Comparison of ENCODE assay signal across 10 cellular contexts in the genomic region with DNA sequence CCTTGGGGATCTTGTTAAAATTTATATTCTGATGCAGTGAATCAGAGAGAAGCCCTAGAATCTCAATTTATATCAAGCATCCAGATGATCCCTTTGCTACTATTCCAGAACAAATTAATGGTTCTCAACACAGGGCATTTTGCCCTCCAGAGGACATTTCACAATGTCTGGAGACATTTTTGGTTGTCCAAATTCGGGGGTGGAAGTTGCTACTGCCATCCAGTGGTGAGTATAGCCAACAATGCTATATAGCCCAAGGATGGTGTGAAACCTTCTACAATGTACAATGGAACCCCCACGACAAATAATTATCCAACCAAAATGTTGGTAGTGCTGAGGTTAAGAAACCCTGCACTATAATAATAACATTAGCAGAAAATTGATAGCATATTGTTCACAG.
A peak's percentile ranks its signal among the peaks of the same experiment; 100 is the strongest.
DNase-seq lines count a peak whose midpoint lies in the region; ATAC-seq, FAIRE-seq and TF ChIP-seq lines count a peak whose summit lies in the region.
"Had no signal": no experiment of that assay in that cellular context is flagged by ENCODE, and none has a peak within 500 bp of the region (broad histone marks: within the 10 kb centered on the region; RNA-seq: fewer than 3 reads in every experiment).

No MANE protein-coding gene starts in this region.

- ATAC-seq in pancreas: no peak
- no peak for ATAC-seq in HG02852 (IDR thresholded peaks at IDR 0.05; ENCODE audit: unreplicated experiment)

- DNase-seq in AG09319 (ENCODE audit: extremely low read depth, low read depth): peak; percentile 5
- peak; percentile 79 for DNase-seq in GM23248
- DNase-seq in fibroblast of villous mesenchyme (ENCODE audit: low read depth): peak; percentile 0
- no peak for DNase-seq in pancreas
- DNase-seq in epidermal melanocyte (ENCODE audit: insufficient read length, low spot score): no peak
- no peak for DNase-seq in pons (ENCODE audit: low spot score)
- DNase-seq: naive B cell had no signal

- no peaks in the 10 kb centered on the region for H3K9me2 ChIP-seq in GM23248 (ENCODE audit: insufficient read depth)
- no peaks in the 10 kb centered on the region for H3K9me2 ChIP-seq in OCI-LY1 (ENCODE audit: low read depth, low read length)

- no peak overlapping the region for H3K4me2 ChIP-seq in GM23248 (ENCODE audit: unreplicated experiment)
- H3K4me2 ChIP-seq in OCI-LY1 (ENCODE audit: low read length): no peak overlapping the region

- no peak overlapping the region for H3K27ac ChIP-seq in GM23248
- H3K27ac ChIP-seq in OCI-LY1 (ENCODE audit: low read depth, low read length, poor library complexity, severe bottlenecking): no peak overlapping the region
- H3K27ac ChIP-seq in pancreas: no peak overlapping the region
- H3K27ac ChIP-seq: coronary artery had no signal

- H3K4me1 ChIP-seq in GM23248 (ENCODE audit: insufficient read depth) (0 out of 2 replicates have a peak, but pooled peaks cover 2% of the 10 kb centered on the region), OCI-LY1 (ENCODE audit: insufficient read depth, low read length, severe bottlenecking) (no peaks in the 10 kb centered on the region), pancreas (no peaks in the 10 kb centered on the region)

- H3K36me3 ChIP-seq in GM23248 (ENCODE audit: low read depth): no peaks in the 10 kb centered on the region
- no peaks in the 10 kb centered on the region for H3K36me3 ChIP-seq in OCI-LY1 (ENCODE audit: insufficient read depth, low read length)
- H3K36me3 ChIP-seq in pancreas: no peaks in the 10 kb centered on the region

- H3K79me2 ChIP-seq in GM23248 (ENCODE audit: insufficient read depth): no peaks in the 10 kb centered on the region
- H3K79me2 ChIP-seq in OCI-LY1 (ENCODE audit: insufficient read depth, low read length): no peaks in the 10 kb centered on the region

- no peak for FAIRE-seq in pancreas (lab: Jason Lieb, UNC)

- H3K4me3 ChIP-seq in GM23248: no peak overlapping the region
- H3K4me3 ChIP-seq in OCI-LY1 (ENCODE audit: low read depth, low read length, poor library complexity, severe bottlenecking): no peak overlapping the region
- H3K4me3 ChIP-seq in fibroblast of villous mesenchyme (ENCODE audit: low read depth, low read length): no peak overlapping the region
- H3K4me3 ChIP-seq in pancreas: no peak overlapping the region
- H3K4me3 ChIP-seq: coronary artery had no signal

- H2AFZ ChIP-seq in GM23248 (no peak overlapping the region), OCI-LY1 (ENCODE audit: low read length) (no peak overlapping the region)

- TF ChIP-seq CTCF in AG09319 (IDR thresholded peaks at IDR 0.05; ENCODE audit: low read depth, low read length) (peak; percentile 77), OCI-LY1 (IDR thresholded peaks at IDR 0.05; ENCODE audit: low read length) (peak; percentile 51; the same call in 1 of the 2 replicates), fibroblast of villous mesenchyme (IDR thresholded peaks at IDR 0.05; ENCODE audit: insufficient read depth, low read depth, low read length) (peak; percentile 35), pancreas (IDR thresholded peaks at IDR 0.05) (no peak)

- H3F3A ChIP-seq in GM23248 (ENCODE audit: insufficient read depth) (no peaks in the 10 kb centered on the region; the same call in 1 of the 2 replicates), OCI-LY1 (ENCODE audit: insufficient read depth, low read length) (no peaks in the 10 kb centered on the region)

- no peak overlapping the region for H3K9ac ChIP-seq in GM23248
- no peak overlapping the region for H3K9ac ChIP-seq in OCI-LY1 (ENCODE audit: low read length)

- H3K9me3 ChIP-seq in GM23248 (ENCODE audit: low read depth): no peaks in the 10 kb centered on the region
- H3K9me3 ChIP-seq in OCI-LY1 (ENCODE audit: low read length): no peaks in the 10 kb centered on the region
- H3K9me3 ChIP-seq in pancreas: no peaks in the 10 kb centered on the region

- in situ Hi-C loops in GM23248 (cut with MboI): no loop called here

- WGBS in GM23248 (ENCODE audit: low coverage in 1 of 2, low lambda C conversion rate in 2 of 2, missing lambda C conversion rate in 2 of 2), 2 experiments: 41 to 45% methylated on average over 2 of the region's 2 CpGs
- WGBS in pancreas, 2 donors: 13 to 20% methylated on average over 2 of the region's 2 CpGs

- H4K20me1 ChIP-seq in GM23248 (ENCODE audit: insufficient read depth) (no peaks in the 10 kb centered on the region), OCI-LY1 (ENCODE audit: insufficient read depth, low read length) (no peaks in the 10 kb centered on the region)

- H3K27me3 ChIP-seq in GM23248 (replicated peaks; ENCODE audit: insufficient read depth) (no peaks in the 10 kb centered on the region), OCI-LY1 (ENCODE audit: insufficient read depth, low read length) (no peaks in the 10 kb centered on the region), pancreas (no peaks in the 10 kb centered on the region)

- intact Hi-C loops in pancreas (cut with DNase I): no loop called here

Comparison
In these comparisons a context has a peak if more than half of its experiments do, and no peak if none do; other contexts are left out.
1. DNase-seq: peak in AG09319 (single experiment), GM23248 (single experiment) and fibroblast of villous mesenchyme (single experiment); none in pancreas (0 of 6), epidermal melanocyte (single experiment) and pons (single experiment).
2. CTCF ChIP-seq: peak in AG09319 (single experiment), OCI-LY1 (single experiment) and fibroblast of villous mesenchyme (single experiment); none in pancreas (0 of 4).